ENCODE assay signal across 24 cellular contexts in genomic region chr14:73244541-73244940, GRCh38. TPM values are rescaled to one million over a fixed set of nuclear protein-coding genes. Genes with fewer than 3 reads are reported as not detected.
DNase-seq lines count a peak whose midpoint lies in the region; ATAC-seq, FAIRE-seq and TF ChIP-seq lines count a peak whose summit lies in the region.
"Had no signal": no experiment of that assay in that cellular context is flagged by ENCODE, and none has a peak within 500 bp of the region (broad histone marks: within the 10 kb centered on the region; RNA-seq: fewer than 3 reads in every experiment).

No MANE protein-coding gene starts in this region.

- H3K36me3 ChIP-seq in kidney (ENCODE audit: control insufficient read depth in 1 of 2, insufficient read depth in 2 of 2, low read length in 2 of 2): peaks cover 0 to 7% of the 10 kb centered on the region in 2 donors
- H3K36me3 ChIP-seq: HAP-1, thyroid gland, WERI-Rb-1 had no signal

- H3K9me3 ChIP-seq in kidney (ENCODE audit: control insufficient read depth in 1 of 2, low read length in 2 of 2): no peaks in the 10 kb centered on the region
- H3K9me3 ChIP-seq: HAP-1, stomach, thyroid gland had no signal

- no peak for FAIRE-seq in kidney (lab: Jason Lieb, UNC)

- ATAC-seq in left ventricle myocardium superior: no peak
- ATAC-seq: left lobe of liver had no signal

- no peak for TF ChIP-seq CTCF in kidney (IDR thresholded peaks at IDR 0.05; ENCODE audit: borderline replicate concordance, extremely low read depth, insufficient read depth)
- no peak for TF ChIP-seq CTCF in type B pancreatic cell (conservative IDR thresholded peaks at IDR 0.05)

- peaks cover 42 to 46% (median 44%) of the 10 kb centered on the region in 3 donors for H3K4me1 Mint-ChIP-seq in IgD-negative memory B cell
- H3K4me1 Mint-ChIP-seq in type B pancreatic cell (ENCODE audit: unreplicated experiment): peaks cover under 1% of the 10 kb centered on the region

- H3K4me3 ChIP-seq in kidney (ENCODE audit: low read length in 2 of 2): no peak overlapping the region
- H3K4me3 ChIP-seq: HAP-1, thyroid gland had no signal

- no peak overlapping the region for H3K27ac ChIP-seq in kidney (ENCODE audit: low read depth in 2 of 2, low read length in 2 of 2)
- H3K27ac ChIP-seq: dorsolateral prefrontal cortex, stomach, thyroid gland, WERI-Rb-1 had no signal

- peaks cover 0 to 21% of the 10 kb centered on the region in 2 donors for H3K4me1 ChIP-seq in kidney (ENCODE audit: control insufficient read depth in 1 of 2, insufficient read depth in 1 of 2, low read depth in 1 of 2, low read length in 2 of 2)
- H3K4me1 ChIP-seq: HAP-1 had no signal

- H3K4me3 Mint-ChIP-seq in IgD-negative memory B cell (peak overlapping the region in 3 of 4 donors; percentile 12 to 46 (median 21)), type B pancreatic cell (no peak overlapping the region)
- H3K4me3 Mint-ChIP-seq: nephron had no signal

- DNase-seq in left ventricle myocardium superior (peak; percentile 18), cardiac septum (ENCODE audit: low spot score) (no peak), kidney (peak; percentile 56), AML-193 (lab: John Stamatoyannopoulos, UW) (no peak), type B pancreatic cell (ENCODE audit: extremely low spot score, unreplicated experiment) (no peak), NCI-H1092 (lab: John Stamatoyannopoulos, UW) (no peak)
- DNase-seq: activated CD4-positive, alpha-beta T cell treated with anti-CD3 and anti-CD28 coated beads, Interleukin-2, amount 10 ng/mL, durations not matched to agents 24 days and 14 days; CD4-positive, CD25-positive, alpha-beta regulatory T cell; dorsolateral prefrontal cortex; hippocampal formation; immature natural killer cell; Karpas-422; NCI-H1436 treated with DMSO at 0.1 percent for 48 hours; NCI-H446; OCI-M1; stomach; T-helper 9 cell; thyroid gland; WERI-Rb-1 had no signal

- H3K27me3 Mint-ChIP-seq in IgD-negative memory B cell (peaks cover 43% of the 10 kb centered on the region), type B pancreatic cell (peaks cover 53% of the 10 kb centered on the region)

- H3K9ac ChIP-seq in kidney (ENCODE audit: low read length in 2 of 2): no peak overlapping the region

- H3K9me3 Mint-ChIP-seq in IgD-negative memory B cell: no peaks in the 10 kb centered on the region
- H3K9me3 Mint-ChIP-seq in type B pancreatic cell: no peaks in the 10 kb centered on the region
- H3K9me3 Mint-ChIP-seq: activated CD4-positive, alpha-beta T cell treated with anti-CD3 and anti-CD28 coated beads, Interleukin-2, amount 10 ng/mL, durations not matched to agents 24 days and 14 days; activated T-helper 1 cell treated with anti-CD3 and anti-CD28 coated beads, Interleukin-12 subunit alpha, Interleukin-12 subunit beta, Interleukin-2, Interleukin-4 antibody, amounts not matched to agents 30 ng/mL and 10 ng/mL and 1 ng/mL, durations not matched to agents 14 hours and 24 hours and 36 hours; immature natural killer cell; nephron had no signal

- intact Hi-C loops in left ventricle myocardium superior (cut with micrococcal nuclease) (no loop called here), cardiac septum (cut with DNase I) (no loop called here), kidney (cut with DNase I) (no loop called here)

- no peaks in the 10 kb centered on the region for H3K36me3 Mint-ChIP-seq in IgD-negative memory B cell
- no peaks in the 10 kb centered on the region for H3K36me3 Mint-ChIP-seq in type B pancreatic cell
- H3K36me3 Mint-ChIP-seq: immature natural killer cell had no signal

- no peak overlapping the region for H3K27ac Mint-ChIP-seq in IgD-negative memory B cell
- no peak overlapping the region for H3K27ac Mint-ChIP-seq in type B pancreatic cell
- H3K27ac Mint-ChIP-seq: activated CD4-positive, alpha-beta T cell treated with anti-CD3 and anti-CD28 coated beads, Interleukin-2, amount 10 ng/mL, durations not matched to agents 24 days and 14 days; activated T-helper 1 cell treated with anti-CD3 and anti-CD28 coated beads, Interleukin-12 subunit alpha, Interleukin-12 subunit beta, Interleukin-2, Interleukin-4 antibody, amounts not matched to agents 30 ng/mL and 10 ng/mL and 1 ng/mL, durations not matched to agents 14 hours and 24 hours and 36 hours; CD4-positive, CD25-positive, alpha-beta regulatory T cell; immature natural killer cell; nephron had no signal

RNA-seq across cellular contexts. Expression of gene PAPLN, which starts 7.2 kb away (rescaled TPM):
- total RNA-seq in left ventricle myocardium superior: 3.2 TPM
- 1.3 TPM for total RNA-seq in cardiac septum
- 0.55 TPM for polyA plus RNA-seq in IgD-negative memory B cell
- 132 TPM for total RNA-seq in kidney
- polyA plus RNA-seq in kidney (ENCODE audit: insufficient read depth, low read depth, low replicate concordance): 19.1 TPM
- total RNA-seq in type B pancreatic cell (ENCODE audit: low replicate concordance): 0.99 and 2.0 TPM in 2 replicates
- total RNA-seq: CD4-positive, CD25-positive, alpha-beta regulatory T cell had no signal

Comparison
In these comparisons a context has a peak if more than half of its experiments do, and no peak if none do; other contexts are left out.
1. DNase-seq: peak in left ventricle myocardium superior (single experiment) and kidney (single experiment); none in cardiac septum (single experiment), AML-193 (0 of 2), type B pancreatic cell (single experiment) and NCI-H1092 (single experiment).
2. RNA of gene PAPLN, which starts 7.2 kb away (total RNA-seq): 132 TPM in kidney (single experiment); 3.2 TPM in left ventricle myocardium superior (single experiment), 1.3 TPM in cardiac septum (single experiment) and 0.99 to 2.0 TPM in type B pancreatic cell; every median in the first group is over 10 times any median in the second.